20 cellular contexts compared by ENCODE assay signal in the genomic region with DNA sequence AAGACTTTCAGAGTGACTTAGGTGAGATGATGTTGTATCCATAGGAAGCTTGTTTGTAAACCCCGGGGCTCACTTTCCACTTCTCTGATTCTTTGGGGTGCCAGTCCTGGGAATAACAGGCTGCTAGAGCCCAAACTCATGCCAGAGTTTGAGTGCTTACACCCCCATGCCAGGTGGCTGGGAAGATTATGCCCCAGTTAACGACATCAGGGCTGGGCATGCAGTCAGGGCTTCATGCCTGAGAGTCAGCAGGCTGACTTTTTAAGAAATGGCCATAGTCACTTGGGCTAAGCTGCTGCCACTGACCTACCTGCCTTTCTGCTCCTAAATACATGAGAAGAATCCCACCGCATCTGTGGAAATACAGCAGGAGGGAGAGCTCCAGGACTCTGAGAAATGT.
DNase-seq lines count a peak whose midpoint lies in the region; ATAC-seq lines count a peak whose summit lies in the region.
"Had no signal": no experiment of that assay in that cellular context is flagged by ENCODE, and none has a peak within 500 bp of the region (broad histone marks: within the 10 kb centered on the region; RNA-seq: fewer than 3 reads in every experiment).

No MANE protein-coding gene starts in this region.

- in situ Hi-C loops in G401 (cut with HindIII; ENCODE audit: low sequenced_read_pairs) = no loop called here

- H3K4me1 Mint-ChIP-seq in activated naive CD4-positive, alpha-beta T cell treated with anti-CD3 and anti-CD28 coated beads for 36 hours (ENCODE audit: low read depth) = no peaks in the 10 kb centered on the region
- H3K4me1 Mint-ChIP-seq: CD14-positive monocyte; CD8-positive, alpha-beta memory T cell had no signal

- CTCF ChIA-PET in activated naive CD4-positive, alpha-beta T cell treated with anti-CD3 and anti-CD28 coated beads for 36 hours (lab: Charles Lee) = no interaction called here

- intact Hi-C loops in activated naive CD4-positive, alpha-beta T cell treated with anti-CD3 and anti-CD28 coated beads for 36 hours (cut with micrococcal nuclease) = no loop called here

- no peaks in the 10 kb centered on the region for H3K27me3 Mint-ChIP-seq in activated naive CD4-positive, alpha-beta T cell treated with anti-CD3 and anti-CD28 coated beads for 36 hours (ENCODE audit: low read depth)
- H3K27me3 Mint-ChIP-seq: CD4-positive, alpha-beta T cell had no signal

- peak overlapping the region; percentile 5 for H3K27ac Mint-ChIP-seq in activated naive CD4-positive, alpha-beta T cell treated with anti-CD3 and anti-CD28 coated beads for 36 hours
- H3K27ac Mint-ChIP-seq: CD14-positive monocyte; CD4-positive, alpha-beta T cell; CD8-positive, alpha-beta memory T cell had no signal

- H3K36me3 Mint-ChIP-seq in activated naive CD4-positive, alpha-beta T cell treated with anti-CD3 and anti-CD28 coated beads for 36 hours (ENCODE audit: low read depth) = no peaks in the 10 kb centered on the region
- H3K36me3 Mint-ChIP-seq: CD14-positive monocyte; CD8-positive, alpha-beta memory T cell had no signal

- no peak for ATAC-seq in GM19452 (IDR thresholded peaks at IDR 0.05; ENCODE audit: unreplicated experiment)
- ATAC-seq: A549 had no signal

- H3K9me3 Mint-ChIP-seq in activated naive CD4-positive, alpha-beta T cell treated with anti-CD3 and anti-CD28 coated beads for 36 hours = no peaks in the 10 kb centered on the region
- H3K9me3 Mint-ChIP-seq: CD4-positive, alpha-beta T cell; CD8-positive, alpha-beta memory T cell had no signal

- peak; percentile 2 to 26 for DNase-seq in NCI-H524 (lab: John Stamatoyannopoulos, UW)
- DNase-seq in NCI-H524 treated with DMSO at 0.1 percent for 48 hours (lab: John Stamatoyannopoulos, UW) = no peak
- DNase-seq in activated naive CD4-positive, alpha-beta T cell treated with anti-CD3 and anti-CD28 coated beads for 36 hours = no peak
- no peak for DNase-seq in activated naive CD4-positive, alpha-beta T cell treated with anti-CD3 and anti-CD28 coated beads, Interleukin-2, amount 50 U/mL, for 16 hours
- DNase-seq in G401 (ENCODE audit: low spot score) = peak; percentile 81
- DNase-seq in cerebellum (ENCODE audit: low spot score) = peak; percentile 44
- DNase-seq: 8988T; ACHN; AML-193; BE2C; CD4-positive, alpha-beta T cell; CD8-positive, alpha-beta memory T cell; DMS153; DND-41; GDM1; GOT3; HCEC 1CT had no signal

- no peak overlapping the region for H3K4me3 Mint-ChIP-seq in activated naive CD4-positive, alpha-beta T cell treated with anti-CD3 and anti-CD28 coated beads for 36 hours
- H3K4me3 Mint-ChIP-seq: CD14-positive monocyte; CD4-positive, alpha-beta T cell; CD8-positive, alpha-beta memory T cell had no signal

Comparison
In these comparisons a context has a peak if more than half of its experiments do, and no peak if none do; other contexts are left out.
1. DNase-seq: peak in NCI-H524 (2 of 2), G401 (single experiment) and cerebellum (single experiment); none in NCI-H524 treated with DMSO at 0.1 percent for 48 hours (single experiment), activated naive CD4-positive, alpha-beta T cell treated with anti-CD3 and anti-CD28 coated beads for 36 hours (single experiment) and activated naive CD4-positive, alpha-beta T cell treated with anti-CD3 and anti-CD28 coated beads, Interleukin-2, amount 50 U/mL, for 16 hours (single experiment).